Comparison of ENCODE assay signal across 18 cellular contexts in the genomic region with DNA sequence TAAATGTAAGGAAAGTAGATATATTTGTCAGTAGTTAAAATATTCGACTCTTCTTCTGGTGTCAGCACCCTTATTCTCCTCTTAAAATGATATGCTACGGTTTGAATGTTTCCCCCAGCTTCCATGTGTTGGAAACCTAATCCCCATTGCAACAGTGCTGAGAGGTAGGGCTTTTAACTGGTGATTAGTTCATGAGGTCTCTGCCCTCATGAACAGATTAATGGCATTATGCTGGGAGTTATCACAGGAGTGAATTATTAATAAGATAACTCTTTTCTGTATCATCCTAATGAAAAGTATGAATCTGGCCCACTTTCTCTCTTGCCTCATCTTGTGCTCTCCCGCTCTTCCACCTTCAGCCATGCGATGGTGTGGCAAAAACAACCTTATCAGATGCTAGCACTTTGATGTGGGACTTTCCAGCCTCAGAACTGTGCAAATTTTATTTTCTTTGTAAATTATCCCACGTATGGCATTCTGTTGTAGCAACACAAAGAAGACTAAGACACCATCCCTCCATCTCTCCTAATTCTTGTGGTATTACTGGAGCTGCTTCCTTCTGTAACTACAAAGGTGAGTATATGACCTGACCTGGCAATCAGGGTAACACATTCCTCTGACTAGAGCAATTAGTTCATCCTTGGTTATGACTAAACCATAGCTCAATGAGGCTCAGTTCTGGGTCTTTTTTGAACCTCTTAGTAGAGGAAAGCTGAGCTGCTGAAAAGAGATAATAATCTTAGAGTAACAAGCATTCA.
DNase-seq lines count a peak whose midpoint lies in the region; ATAC-seq, FAIRE-seq and TF ChIP-seq lines count a peak whose summit lies in the region.
"Had no signal": no experiment of that assay in that cellular context is flagged by ENCODE, and none has a peak within 500 bp of the region (broad histone marks: within the 10 kb centered on the region; RNA-seq: fewer than 3 reads in every experiment).

No MANE protein-coding gene starts in this region.

- peak; percentile 27 for FAIRE-seq in H54 (lab: Jason Lieb, UNC)
- FAIRE-seq in keratinocyte (lab: Jason Lieb, UNC) = peak; percentile 46
- FAIRE-seq: GM12892 had no signal

- dilution Hi-C loops in keratinocyte (cut with MboI; ENCODE audit: extremely low pct_ligation_motif_present, low sequenced_read_pairs) = no loop called here

- H3K9ac ChIP-seq in keratinocyte (ENCODE audit: control insufficient read depth, extremely low read depth, insufficient read depth, low read length) = no peak overlapping the region
- H3K9ac ChIP-seq: GM23248 had no signal

- H3K4me1 Mint-ChIP-seq in activated T-helper 17 cell treated with anti-CD3 and anti-CD28 coated beads, Interleukin-2, amount 50 U/mL, for 72 hours = no peaks in the 10 kb centered on the region
- H3K4me1 Mint-ChIP-seq: CD14-positive monocyte, IgD-negative memory B cell had no signal

- no peak for TF ChIP-seq CTCF in keratinocyte (optimal IDR thresholded peaks at IDR 0.05 in 1 of 3, IDR thresholded peaks at IDR 0.05 in 1 of 3, conservative IDR thresholded peaks at IDR 0.05 in 1 of 3; ENCODE audit: extremely low read depth in 1 of 3, insufficient read depth in 2 of 3, low read length in 3 of 3)
- TF ChIP-seq CTCF in psoas muscle (IDR thresholded peaks at IDR 0.05) = no peak

- H3K27ac Mint-ChIP-seq in activated T-helper 17 cell treated with anti-CD3 and anti-CD28 coated beads, Interleukin-2, amount 50 U/mL, for 72 hours = no peak overlapping the region
- H3K27ac Mint-ChIP-seq: CD14-positive monocyte, IgD-negative memory B cell had no signal

- H3K9me1 ChIP-seq in keratinocyte (ENCODE audit: control insufficient read depth, extremely low read depth, insufficient read depth, low read length) = no peaks in the 10 kb centered on the region

- no peaks in the 10 kb centered on the region for H3K79me2 ChIP-seq in keratinocyte (ENCODE audit: control insufficient read depth, insufficient read depth, low read length)

- no peaks in the 10 kb centered on the region for H3K27me3 Mint-ChIP-seq in activated T-helper 17 cell treated with anti-CD3 and anti-CD28 coated beads, Interleukin-2, amount 50 U/mL, for 72 hours
- H3K27me3 Mint-ChIP-seq: IgD-negative memory B cell had no signal

- peak; percentile 57 for DNase-seq in Caki2 (ENCODE audit: low read depth)
- DNase-seq in H54 (ENCODE audit: insufficient read length, low spot score) = no peak
- peak; percentile 25 for DNase-seq in SW480 (ENCODE audit: low spot score)
- DNase-seq in keratinocyte (ENCODE audit: low read depth, low spot score) = no peak
- DNase-seq in psoas muscle = no peak
- DNase-seq in activated CD4-positive, CD25-positive, alpha-beta regulatory T cell (lab: John Stamatoyannopoulos, UW) = no peak
- DNase-seq: COR-L47, DMS79, GDM1, GM23248, MV-4-11, NCI-H1436, NCI-H2029 treated with DMSO at 0.1 percent for 48 hours had no signal

- no peaks in the 10 kb centered on the region for H3K9me3 ChIP-seq in keratinocyte (ENCODE audit: control insufficient read depth, low read depth, low read length)
- H3K9me3 ChIP-seq in psoas muscle = no peaks in the 10 kb centered on the region
- H3K9me3 ChIP-seq: SJSA1 had no signal

- H3K27ac ChIP-seq in keratinocyte (ENCODE audit: control insufficient read depth, insufficient read depth, low read length) = no peak overlapping the region
- no peak overlapping the region for H3K27ac ChIP-seq in psoas muscle
- H3K27ac ChIP-seq: GM23248, SJSA1 had no signal

- H3K36me3 ChIP-seq in keratinocyte (ENCODE audit: control insufficient read depth in 2 of 2, extremely low read depth in 1 of 2, insufficient read depth in 2 of 2, low read length in 2 of 2) (no peaks in the 10 kb centered on the region), psoas muscle (ENCODE audit: insufficient read depth in 1 of 2, low read depth in 1 of 2) (no peaks in the 10 kb centered on the region)
- H3K36me3 ChIP-seq: SJSA1 had no signal

- no peak overlapping the region for H3K4me3 Mint-ChIP-seq in activated T-helper 17 cell treated with anti-CD3 and anti-CD28 coated beads, Interleukin-2, amount 50 U/mL, for 72 hours
- H3K4me3 Mint-ChIP-seq: CD14-positive monocyte, IgD-negative memory B cell had no signal

- ATAC-seq in psoas muscle = no peak
- no peak for ATAC-seq in activated T-helper 17 cell treated with anti-CD3 and anti-CD28 coated beads, Interleukin-2, amount 50 U/mL, for 72 hours (replicated peaks)

- H3K36me3 Mint-ChIP-seq in activated T-helper 17 cell treated with anti-CD3 and anti-CD28 coated beads, Interleukin-2, amount 50 U/mL, for 72 hours (ENCODE audit: low read depth) = no peaks in the 10 kb centered on the region
- H3K36me3 Mint-ChIP-seq: CD14-positive monocyte had no signal

- no peaks in the 10 kb centered on the region for H3K27me3 ChIP-seq in keratinocyte (ENCODE audit: control insufficient read depth, extremely low read depth, insufficient read depth, low read length)
- H3K27me3 ChIP-seq in psoas muscle (ENCODE audit: insufficient read depth in 3 of 3, low read length in 2 of 3) = no peaks in the 10 kb centered on the region
- H3K27me3 ChIP-seq: SJSA1 had no signal

- 61 to 65% (median 65%) methylated on average over 5 of the region's 5 CpGs for WGBS in psoas muscle, 3 donors

- intact Hi-C loops in psoas muscle (cut with DNase I) = no loop called here

- no peaks in the 10 kb centered on the region for H3K9me3 Mint-ChIP-seq in activated T-helper 17 cell treated with anti-CD3 and anti-CD28 coated beads, Interleukin-2, amount 50 U/mL, for 72 hours

- in situ Hi-C loops in Caki2 (cut with HindIII; ENCODE audit: low pct_unique_long_range_greater_than_20kb, low sequenced_read_pairs) = no loop called here

- peaks cover 7% of the 10 kb centered on the region for H3K4me1 ChIP-seq in keratinocyte (ENCODE audit: control insufficient read depth, extremely low read depth, insufficient read depth, low read length)
- H3K4me1 ChIP-seq in psoas muscle = no peaks in the 10 kb centered on the region
- H3K4me1 ChIP-seq: SJSA1 had no signal

- no peak overlapping the region for H3K4me3 ChIP-seq in keratinocyte (ENCODE audit: control insufficient read depth in 2 of 3, extremely low read depth in 1 of 3, insufficient read depth in 2 of 3, low read depth in 1 of 3, low read length in 3 of 3)
- H3K4me3 ChIP-seq in psoas muscle = no peak overlapping the region
- H3K4me3 ChIP-seq: GM23248, SJSA1 had no signal

- no peak overlapping the region for H2AFZ ChIP-seq in keratinocyte (ENCODE audit: control insufficient read depth, low read length)
- H2AFZ ChIP-seq: GM23248 had no signal

- TF ChIP-seq POLR2A in H54 (IDR thresholded peaks at IDR 0.05; ENCODE audit: low read depth, low read length) = no peak

- no peak overlapping the region for H3K4me2 ChIP-seq in keratinocyte (ENCODE audit: control insufficient read depth, extremely low read depth, insufficient read depth, low read depth, low read length)

- no peaks in the 10 kb centered on the region for H4K20me1 ChIP-seq in keratinocyte (ENCODE audit: control insufficient read depth, extremely low read depth, insufficient read depth, low read length)

Comparison
In these comparisons a context has a peak if more than half of its experiments do, and no peak if none do; other contexts are left out.
1. DNase-seq: peak in Caki2 (single experiment) and SW480 (single experiment); none in H54 (single experiment), keratinocyte (single experiment), psoas muscle (0 of 2) and activated CD4-positive, CD25-positive, alpha-beta regulatory T cell (0 of 4).